ENCODE assay signal across 8 cellular contexts in genomic region chr22:26168934-26169311, GRCh38. TPM values are rescaled to one million over a fixed set of nuclear protein-coding genes. Genes with fewer than 3 reads are reported as not detected.
A peak's percentile ranks its signal among the peaks of the same experiment; 100 is the strongest.
DNase-seq lines count a peak whose midpoint lies in the region; ATAC-seq lines count a peak whose summit lies in the region.
"Had no signal": no experiment of that assay in that cellular context is flagged by ENCODE, and none has a peak within 500 bp of the region (broad histone marks: within the 10 kb centered on the region; RNA-seq: fewer than 3 reads in every experiment).

No MANE protein-coding gene starts in this region.

- H3K4me3 ChIP-seq in HUES48 (ENCODE audit: low read depth, low read length): peak overlapping the region; percentile 65
- peak overlapping the region in 5 of 7 experiments; percentile 1 to 47 (median 17) for H3K4me3 ChIP-seq in skin epidermis

- no peaks in the 10 kb centered on the region for H3K36me3 ChIP-seq in HUES48 (ENCODE audit: control insufficient read depth, insufficient read depth, low read length)

- H3K27ac ChIP-seq in HUES48 (ENCODE audit: low read depth, low read length) (no peak overlapping the region), skin epidermis (no peak overlapping the region)

- no peak overlapping the region for H3K9ac ChIP-seq in HUES48 (ENCODE audit: low read depth, low read length)

- peaks cover 14% of the 10 kb centered on the region for H3K4me1 ChIP-seq in HUES48 (ENCODE audit: control insufficient read depth, insufficient read depth, low read length)

- no peaks in the 10 kb centered on the region for H3K36me3 Mint-ChIP-seq in activated T-helper 17 cell treated with anti-CD3 and anti-CD28 coated beads, Interleukin-2, amount 50 U/mL, for 72 hours (ENCODE audit: low read depth)
- H3K36me3 Mint-ChIP-seq in activated T-helper 1 cell treated with anti-CD3 and anti-CD28 coated beads, Interleukin-12 subunit alpha, Interleukin-12 subunit beta, Interleukin-2, Interleukin-4 antibody, amounts not matched to agents 30 ng/mL and 10 ng/mL and 1 ng/mL, durations not matched to agents 14 hours and 24 hours and 36 hours (ENCODE audit: low read depth): no peaks in the 10 kb centered on the region
- H3K36me3 Mint-ChIP-seq: activated CD4-positive, alpha-beta memory T cell treated with anti-CD3 and anti-CD28 coated beads for 36 hours had no signal

- peak; percentile 5 for DNase-seq in iris pigment epithelial cell (ENCODE audit: low read depth)
- no peak for DNase-seq in activated T-helper 1 cell treated with anti-CD3 and anti-CD28 coated beads, Interleukin-12 subunit alpha, Interleukin-12 subunit beta, Interleukin-2, Interleukin-4 antibody, amounts not matched to agents 30 ng/mL and 10 ng/mL and 1 ng/mL, durations not matched to agents 14 hours and 24 hours and 36 hours (ENCODE audit: low spot score)
- DNase-seq: activated CD4-positive, alpha-beta memory T cell treated with anti-CD3 and anti-CD28 coated beads for 36 hours had no signal

- ATAC-seq in activated T-helper 17 cell treated with anti-CD3 and anti-CD28 coated beads, Interleukin-2, amount 50 U/mL, for 72 hours (replicated peaks): no peak
- ATAC-seq in HG03139 (IDR thresholded peaks at IDR 0.05; ENCODE audit: unreplicated experiment) (no peak), GM18511 (IDR thresholded peaks at IDR 0.05; ENCODE audit: unreplicated experiment) (no peak)

- peaks cover 52% of the 10 kb centered on the region for H3K27me3 Mint-ChIP-seq in activated T-helper 17 cell treated with anti-CD3 and anti-CD28 coated beads, Interleukin-2, amount 50 U/mL, for 72 hours
- H3K27me3 Mint-ChIP-seq in activated T-helper 1 cell treated with anti-CD3 and anti-CD28 coated beads, Interleukin-12 subunit alpha, Interleukin-12 subunit beta, Interleukin-2, Interleukin-4 antibody, amounts not matched to agents 30 ng/mL and 10 ng/mL and 1 ng/mL, durations not matched to agents 14 hours and 24 hours and 36 hours (ENCODE audit: insufficient read depth): peaks cover 56% of the 10 kb centered on the region

- no peaks in the 10 kb centered on the region for H3K9me3 Mint-ChIP-seq in activated T-helper 17 cell treated with anti-CD3 and anti-CD28 coated beads, Interleukin-2, amount 50 U/mL, for 72 hours
- H3K9me3 Mint-ChIP-seq in activated T-helper 1 cell treated with anti-CD3 and anti-CD28 coated beads, Interleukin-12 subunit alpha, Interleukin-12 subunit beta, Interleukin-2, Interleukin-4 antibody, amounts not matched to agents 30 ng/mL and 10 ng/mL and 1 ng/mL, durations not matched to agents 14 hours and 24 hours and 36 hours: no peaks in the 10 kb centered on the region
- H3K9me3 Mint-ChIP-seq: activated CD4-positive, alpha-beta memory T cell treated with anti-CD3 and anti-CD28 coated beads for 36 hours had no signal

- H3K4me3 Mint-ChIP-seq in activated T-helper 17 cell treated with anti-CD3 and anti-CD28 coated beads, Interleukin-2, amount 50 U/mL, for 72 hours: peak overlapping the region; percentile 8
- H3K4me3 Mint-ChIP-seq in activated T-helper 1 cell treated with anti-CD3 and anti-CD28 coated beads, Interleukin-12 subunit alpha, Interleukin-12 subunit beta, Interleukin-2, Interleukin-4 antibody, amounts not matched to agents 30 ng/mL and 10 ng/mL and 1 ng/mL, durations not matched to agents 14 hours and 24 hours and 36 hours: no peak overlapping the region
- H3K4me3 Mint-ChIP-seq: activated CD4-positive, alpha-beta memory T cell treated with anti-CD3 and anti-CD28 coated beads for 36 hours had no signal

- H3K4me1 Mint-ChIP-seq in activated T-helper 17 cell treated with anti-CD3 and anti-CD28 coated beads, Interleukin-2, amount 50 U/mL, for 72 hours: no peaks in the 10 kb centered on the region
- no peaks in the 10 kb centered on the region for H3K4me1 Mint-ChIP-seq in activated T-helper 1 cell treated with anti-CD3 and anti-CD28 coated beads, Interleukin-12 subunit alpha, Interleukin-12 subunit beta, Interleukin-2, Interleukin-4 antibody, amounts not matched to agents 30 ng/mL and 10 ng/mL and 1 ng/mL, durations not matched to agents 14 hours and 24 hours and 36 hours (ENCODE audit: low read depth)

- H3K27me3 ChIP-seq in HUES48 (ENCODE audit: control insufficient read depth, insufficient read depth, low read length): peaks cover 50% of the 10 kb centered on the region

- H3K9me3 ChIP-seq in HUES48 (ENCODE audit: control insufficient read depth, insufficient read depth, low read length): no peaks in the 10 kb centered on the region

- H3K27ac Mint-ChIP-seq in activated T-helper 17 cell treated with anti-CD3 and anti-CD28 coated beads, Interleukin-2, amount 50 U/mL, for 72 hours: no peak overlapping the region
- no peak overlapping the region for H3K27ac Mint-ChIP-seq in activated T-helper 1 cell treated with anti-CD3 and anti-CD28 coated beads, Interleukin-12 subunit alpha, Interleukin-12 subunit beta, Interleukin-2, Interleukin-4 antibody, amounts not matched to agents 30 ng/mL and 10 ng/mL and 1 ng/mL, durations not matched to agents 14 hours and 24 hours and 36 hours
- H3K27ac Mint-ChIP-seq: activated CD4-positive, alpha-beta memory T cell treated with anti-CD3 and anti-CD28 coated beads for 36 hours had no signal

- intact Hi-C loops in activated T-helper 1 cell treated with anti-CD3 and anti-CD28 coated beads, Interleukin-12 subunit alpha, Interleukin-12 subunit beta, Interleukin-2, Interleukin-4 antibody, amounts not matched to agents 30 ng/mL and 10 ng/mL and 1 ng/mL, durations not matched to agents 14 hours and 24 hours and 36 hours (cut with micrococcal nuclease): no loop called here

RNA-seq across cellular contexts. Expression of gene SEZ6L, which starts 0.3 kb away (rescaled TPM):
- under 1 TPM in 1 of 2 donors, not detected in 1; 0.48 TPM for total RNA-seq in activated T-helper 17 cell treated with anti-CD3 and anti-CD28 coated beads, Interleukin-2, amount 50 U/mL, for 72 hours
- total RNA-seq in activated T-helper 1 cell treated with anti-CD3 and anti-CD28 coated beads, Interleukin-12 subunit alpha, Interleukin-12 subunit beta, Interleukin-2, Interleukin-4 antibody, amounts not matched to agents 30 ng/mL and 10 ng/mL and 1 ng/mL, durations not matched to agents 14 hours and 24 hours and 36 hours: not detected in 2 replicates
- total RNA-seq: activated CD4-positive, alpha-beta memory T cell treated with anti-CD3 and anti-CD28 coated beads for 36 hours had no signal
